2 cellular contexts compared by ENCODE assay signal in the genomic region with DNA sequence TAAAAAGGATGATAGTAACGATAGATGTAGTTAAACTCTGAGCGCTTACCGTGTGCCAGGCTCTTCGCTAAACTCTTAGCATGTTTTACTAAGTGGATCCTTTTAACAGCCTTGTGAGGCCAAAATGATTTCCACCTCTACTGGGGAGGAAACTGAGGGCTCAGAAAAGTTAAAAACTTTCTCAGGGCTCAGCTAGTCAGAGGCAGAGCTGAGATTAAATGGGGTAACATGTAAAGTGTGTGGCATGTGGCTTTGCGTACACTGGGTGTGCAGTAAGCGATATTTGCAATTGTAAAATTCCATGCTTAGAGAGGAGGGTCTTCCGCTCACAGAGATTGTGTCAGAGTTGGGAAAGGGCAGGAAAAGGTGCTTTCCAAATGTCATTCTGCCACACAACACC.
TF ChIP-seq lines count a peak whose summit lies in the region.

No MANE protein-coding gene starts in this region.

TF ChIP-seq in SK-N-SH, 30 proteins besides CTCF, POLR2A, EP300 and RAD21 (continued from another document):
- TF ChIP-seq, protein P1, sequence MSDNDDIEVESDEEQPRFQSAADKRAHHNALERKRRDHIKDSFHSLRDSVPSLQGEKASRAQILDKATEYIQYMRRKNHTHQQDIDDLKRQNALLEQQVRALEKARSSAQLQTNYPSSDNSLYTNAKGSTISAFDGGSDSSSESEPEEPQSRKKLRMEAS (IDR thresholded peaks at IDR 0.05; ENCODE audit: low read depth), result 0 out of 2 replicates have a peak, but pooled peaks have one; percentile 12
- TF ChIP-seq FOXJ3 (CRISPR knock-in tag; IDR thresholded peaks at IDR 0.05) (no peak), CHD2 (IDR thresholded peaks at IDR 0.05; ENCODE audit: low read length, partially characterized antibody) (no peak), FOXM1 (IDR thresholded peaks at IDR 0.05; ENCODE audit: low read depth) (no peak)

TF ChIP-seq in SK-N-SH treated with all-trans-retinoic acid at 6 μM for 48 hours, 23 proteins besides CTCF, POLR2A, EP300 and RAD21:
- TF ChIP-seq, protein P2, sequence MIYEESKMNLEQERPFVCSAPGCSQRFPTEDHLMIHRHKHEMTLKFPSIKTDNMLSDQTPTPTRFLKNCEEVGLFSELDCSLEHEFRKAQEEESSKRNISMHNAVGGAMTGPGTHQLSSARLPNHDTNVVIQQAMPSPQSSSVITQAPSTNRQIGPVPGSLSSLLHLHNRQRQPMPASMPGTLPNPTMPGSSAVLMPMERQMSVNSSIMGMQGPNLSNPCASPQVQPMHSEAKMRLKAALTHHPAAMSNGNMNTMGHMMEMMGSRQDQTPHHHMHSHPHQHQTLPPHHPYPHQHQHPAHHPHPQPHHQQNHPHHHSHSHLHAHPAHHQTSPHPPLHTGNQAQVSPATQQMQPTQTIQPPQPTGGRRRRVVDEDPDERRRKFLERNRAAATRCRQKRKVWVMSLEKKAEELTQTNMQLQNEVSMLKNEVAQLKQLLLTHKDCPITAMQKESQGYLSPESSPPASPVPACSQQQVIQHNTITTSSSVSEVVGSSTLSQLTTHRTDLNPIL (CRISPR knock-in tag; IDR thresholded peaks at IDR 0.05; ENCODE audit: low read depth), result no peak
- TF ChIP-seq OSR1 (CRISPR knock-in tag; IDR thresholded peaks at IDR 0.05), result no peak
- TF ChIP-seq ISL1 (CRISPR knock-in tag; IDR thresholded peaks at IDR 0.05), result no peak
